Comparison of ENCODE assay signal across 30 cellular contexts in the genomic region with DNA sequence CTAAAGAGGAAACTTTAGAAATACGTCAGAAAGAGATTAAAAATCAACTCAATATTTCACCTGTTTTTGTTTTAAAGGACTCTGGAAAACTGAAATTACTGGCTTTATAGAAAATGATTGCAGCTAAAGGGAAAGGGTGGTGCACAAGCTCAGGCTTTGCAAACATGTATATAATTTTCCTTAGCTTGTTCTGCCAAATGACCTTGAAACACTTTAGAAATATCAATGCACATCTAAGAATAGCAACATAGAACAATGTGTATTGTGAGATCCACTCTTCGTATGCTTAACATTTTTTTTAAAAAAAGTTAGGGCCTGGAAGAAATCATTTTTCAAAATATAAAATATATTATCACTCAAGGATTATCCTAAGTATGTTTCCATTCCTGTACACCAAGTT.
"Had no signal": no experiment of that assay in that cellular context is flagged by ENCODE, and none has a peak within 500 bp of the region (broad histone marks: within the 10 kb centered on the region; RNA-seq: fewer than 3 reads in every experiment).

No MANE protein-coding gene starts in this region.

- H3K4me3 ChIP-seq: body of pancreas, breast epithelium had no signal

- H3K36me3 ChIP-seq: brain microvascular endothelial cell, breast epithelium had no signal

- H3K27me3 ChIP-seq: body of pancreas, brain microvascular endothelial cell, breast epithelium had no signal

- H3K9me3 ChIP-seq: body of pancreas, breast epithelium had no signal

- FAIRE-seq: astrocyte had no signal

- DNase-seq: activated B cell treated with CpG ODN at 0.5 μM for 24 hours; activated CD4-positive, alpha-beta memory T cell treated with anti-CD3 and anti-CD28 coated beads for 36 hours; activated CD4-positive, alpha-beta T cell treated with anti-CD3 and anti-CD28 coated beads for 4 hours; activated CD4-positive, alpha-beta T cell treated with anti-CD3 and anti-CD28 coated beads, Interleukin-2, amount 50 U/mL, for 1 hour; activated CD4-positive, alpha-beta T cell treated with anti-CD3 and anti-CD28 coated beads, Interleukin-2, amount 50 U/mL, for 4 hours; activated CD4-positive, CD25-positive, alpha-beta regulatory T cell treated with anti-CD3 and anti-CD28 coated beads, Interleukin-2, amount 50 U/mL, for 72 hours; activated CD8-positive, alpha-beta memory T cell treated with anti-CD3 and anti-CD28 coated beads, Interleukin-2, amount 50 U/mL, for 4 hours; activated CD8-positive, alpha-beta T cell treated with anti-CD3 and anti-CD28 coated beads for 36 hours; activated effector memory CD4-positive, alpha-beta T cell treated with anti-CD3 and anti-CD28 coated beads, Interleukin-2, amount 50 U/mL, for 16 hours; activated gamma-delta T cell treated with Interleukin-2 at 50 U/mL for 16 hours; activated naive CD4-positive, alpha-beta T cell; activated naive CD4-positive, alpha-beta T cell treated with anti-CD3 and anti-CD28 coated beads for 36 hours; activated naive CD4-positive, alpha-beta T cell treated with anti-CD3 and anti-CD28 coated beads, Interleukin-2, amount 50 U/mL, for 16 hours; activated naive CD8-positive, alpha-beta T cell treated with anti-CD3 and anti-CD28 coated beads for 36 hours; activated T-cell treated with anti-CD3 and anti-CD28 coated beads for 4 hours; activated T-cell treated with anti-CD3 and anti-CD28 coated beads, Interleukin-2, amount 50 U/mL, for 1 hour; activated T-cell treated with anti-CD3 and anti-CD28 coated beads, Interleukin-2, amount 50 U/mL, for 4 hours; activated T-cell treated with anti-CD3 and anti-CD28 coated beads, Interleukin-2, amount 50 U/mL, for 72 hours; body of pancreas; brain microvascular endothelial cell; central memory CD4-positive, alpha-beta T cell; SW 1271; T-helper 1 cell; T-helper 2 cell; T-helper 9 cell had no signal

- H3K27ac ChIP-seq: body of pancreas, brain microvascular endothelial cell, breast epithelium, VCaP had no signal

- ATAC-seq: activated CD8-positive, alpha-beta T cell treated with anti-CD3 and anti-CD28 coated beads for 36 hours; activated naive CD4-positive, alpha-beta T cell treated with anti-CD3 and anti-CD28 coated beads, Interleukin-2, amount 50 U/mL, for 72 hours; activated T-cell treated with anti-CD3 and anti-CD28 coated beads, Interleukin-2, amount 50 U/mL, for 4 hours; activated T-cell treated with anti-CD3 and anti-CD28 coated beads, Interleukin-2, amount 50 U/mL, for 72 hours; activated T-helper 17 cell treated with anti-CD3 and anti-CD28 coated beads, Interleukin-2, amount 50 U/mL, for 72 hours; body of pancreas had no signal

- H3K4me1 ChIP-seq: breast epithelium had no signal
